ENCODE assay signal across 28 cellular contexts in genomic region chr5:36643162-36643561, GRCh38.
"Had no signal": no experiment of that assay in that cellular context is flagged by ENCODE, and none has a peak within 500 bp of the region (broad histone marks: within the 10 kb centered on the region; RNA-seq: fewer than 3 reads in every experiment).

No MANE protein-coding gene starts in this region.

- DNase-seq: natural killer cell; occipital lobe; ovary; posterior cingulate gyrus; psoas muscle; right cardiac atrium; right lobe of liver; sigmoid colon; small intestine; stimulated activated CD4-positive, alpha-beta T cell treated with anti-CD3 and anti-CD28 coated beads, Interleukin-15, amount 100 ng/mL, for 24 hours; stimulated activated CD4-positive, alpha-beta T cell treated with anti-CD3 and anti-CD28 coated beads, Interleukin-2, amount 100 ng/mL, for 24 hours; stimulated activated CD4-positive, alpha-beta T cell treated with anti-CD3 and anti-CD28 coated beads, Interleukin-2, amount 100 ng/mL, for 48 hours; stimulated activated CD4-positive, alpha-beta T cell treated with anti-CD3 and anti-CD28 coated beads, Interleukin-4, amount 100 ng/mL, for 24 hours; stimulated activated naive B cell treated with anti-CD40 and anti-IgM and Interleukin-4, amounts not matched to agents 10 μg/mL and 1 μg/mL and 100 μg/mL, for 72 hours; stimulated activated naive CD4-positive, alpha-beta T cell treated with Interleukin-2 at 50 U/mL for 16 hours; stomach; thyroid gland; trophoblast cell; upper lobe of left lung had no signal

- H3K27ac ChIP-seq: neural progenitor cell, ovary, parathyroid adenoma, psoas muscle, right lobe of liver, sigmoid colon, stomach, thoracic aorta, thyroid gland, tibial nerve, upper lobe of left lung, vagina had no signal

- H3K27me3 ChIP-seq: neural progenitor cell, ovary, right lobe of liver, sigmoid colon, stomach, thyroid gland, tibial nerve, upper lobe of left lung, vagina had no signal

- H3K4me3 Mint-ChIP-seq: natural killer cell; nephron; neural progenitor cell; stimulated activated effector memory CD8-positive, alpha-beta T cell treated with anti-CD3 and anti-CD28 coated beads, Interleukin-12 subunit alpha, Interleukin-12 subunit beta, amount 100 ng/mL, for 72 hours; stimulated activated naive B cell treated with anti-CD40 and anti-IgM and Interleukin-4, amounts not matched to agents 10 μg/mL and 1 μg/mL and 100 μg/mL, for 72 hours; stimulated activated naive CD8-positive, alpha-beta T cell treated with anti-CD3 and anti-CD28 coated beads, Interleukin-15, Interleukin-2, amounts not matched to agents 100 ng/mL and 50 ng/mL, for 24 hours had no signal

- H3K36me3 Mint-ChIP-seq: natural killer cell; stimulated activated effector memory CD8-positive, alpha-beta T cell treated with anti-CD3 and anti-CD28 coated beads, Interleukin-12 subunit alpha, Interleukin-12 subunit beta, amount 100 ng/mL, for 72 hours; stimulated activated naive B cell treated with anti-CD40 and anti-IgM and Interleukin-4, amounts not matched to agents 10 μg/mL and 1 μg/mL and 100 μg/mL, for 72 hours had no signal

- H3K27ac Mint-ChIP-seq: natural killer cell; nephron; neural progenitor cell; progenitor cell of endocrine pancreas; stimulated activated effector memory CD8-positive, alpha-beta T cell treated with anti-CD3 and anti-CD28 coated beads, Interleukin-12 subunit alpha, Interleukin-12 subunit beta, amount 100 ng/mL, for 72 hours; stimulated activated naive B cell treated with anti-CD40 and anti-IgM and Interleukin-4, amounts not matched to agents 10 μg/mL and 1 μg/mL and 100 μg/mL, for 72 hours; stimulated activated naive CD8-positive, alpha-beta T cell treated with anti-CD3 and anti-CD28 coated beads, Interleukin-15, Interleukin-2, amounts not matched to agents 100 ng/mL and 50 ng/mL, for 24 hours had no signal

- ATAC-seq: natural killer cell; psoas muscle; right cardiac atrium; right lobe of liver; stimulated activated effector memory CD8-positive, alpha-beta T cell treated with anti-CD3 and anti-CD28 coated beads, Interleukin-12 subunit alpha, Interleukin-12 subunit beta, amount 100 ng/mL, for 72 hours; stimulated activated naive B cell treated with anti-CD40 and anti-IgM and Interleukin-4, amounts not matched to agents 10 μg/mL and 1 μg/mL and 100 μg/mL, for 72 hours had no signal

- H3K27me3 Mint-ChIP-seq: progenitor cell of endocrine pancreas had no signal

- H3K9me3 Mint-ChIP-seq: natural killer cell; nephron; neural progenitor cell; stimulated activated effector memory CD8-positive, alpha-beta T cell treated with anti-CD3 and anti-CD28 coated beads, Interleukin-12 subunit alpha, Interleukin-12 subunit beta, amount 100 ng/mL, for 72 hours; stimulated activated naive B cell treated with anti-CD40 and anti-IgM and Interleukin-4, amounts not matched to agents 10 μg/mL and 1 μg/mL and 100 μg/mL, for 72 hours; stimulated activated naive CD8-positive, alpha-beta T cell treated with anti-CD3 and anti-CD28 coated beads, Interleukin-15, Interleukin-2, amounts not matched to agents 100 ng/mL and 50 ng/mL, for 24 hours had no signal

- H3K9me3 ChIP-seq: ovary, psoas muscle, right lobe of liver, sigmoid colon, stomach, thoracic aorta, thyroid gland, tibial nerve, upper lobe of left lung, vagina had no signal

- H3K4me1 Mint-ChIP-seq: natural killer cell; nephron; neural progenitor cell; stimulated activated effector memory CD8-positive, alpha-beta T cell treated with anti-CD3 and anti-CD28 coated beads, Interleukin-12 subunit alpha, Interleukin-12 subunit beta, amount 100 ng/mL, for 72 hours; stimulated activated naive B cell treated with anti-CD40 and anti-IgM and Interleukin-4, amounts not matched to agents 10 μg/mL and 1 μg/mL and 100 μg/mL, for 72 hours had no signal

- H3K4me1 ChIP-seq: neural progenitor cell, parathyroid adenoma, psoas muscle, right lobe of liver, sigmoid colon, stomach, thyroid gland, tibial nerve, vagina had no signal

- H3K36me3 ChIP-seq: neural progenitor cell, ovary, right lobe of liver, sigmoid colon, stomach, thoracic aorta, thyroid gland, tibial nerve, upper lobe of left lung, vagina had no signal

- H3K4me3 ChIP-seq: neural progenitor cell, ovary, psoas muscle, right lobe of liver, sigmoid colon, stomach, thoracic aorta, thyroid gland, tibial nerve, upper lobe of left lung, vagina had no signal
